In genomic region chr6:157777344-157777743, GRCh38 we compare ENCODE assay signal across 8 cellular contexts.
"Had no signal": no experiment of that assay in that cellular context is flagged by ENCODE, and none has a peak within 500 bp of the region (broad histone marks: within the 10 kb centered on the region; RNA-seq: fewer than 3 reads in every experiment).

No MANE protein-coding gene starts in this region.

- H3K4me3 Mint-ChIP-seq: IgD-negative memory B cell had no signal

- H3K27ac Mint-ChIP-seq: IgD-negative memory B cell had no signal

- H3K27ac ChIP-seq: HL-60, KMS-11 had no signal

- DNase-seq: IMR-90, KBM-7, KG1 had no signal

- H3K9ac ChIP-seq: KMS-11 had no signal

- H3K4me2 ChIP-seq: KMS-11 had no signal

- FAIRE-seq: HepG2, HTR-8/SVneo had no signal

- ATAC-seq: HepG2 had no signal
